ENCODE assay signal across 1 cellular context in genomic region chr19:40616941-40617340, GRCh38.
TF ChIP-seq lines count a peak whose summit lies in the region.

No MANE protein-coding gene starts in this region.

TF ChIP-seq in A549, 52 proteins besides CTCF, POLR2A, EP300 and RAD21 (continued from another document):
- no peak for TF ChIP-seq USF2 (IDR thresholded peaks at IDR 0.05)
- TF ChIP-seq JUNB (IDR thresholded peaks at IDR 0.05): no peak
- no peak for TF ChIP-seq HOXB13 (CRISPR knock-in tag; IDR thresholded peaks at IDR 0.05; ENCODE audit: low read depth)
- TF ChIP-seq MAFK (IDR thresholded peaks at IDR 0.05; ENCODE audit: partially characterized antibody): no peak
- no peak for TF ChIP-seq RARB (CRISPR knock-in tag; IDR thresholded peaks at IDR 0.05)
- TF ChIP-seq RCOR1 (IDR thresholded peaks at IDR 0.05; ENCODE audit: low read depth, low read length): no peak
- no peak for TF ChIP-seq SMC3 (IDR thresholded peaks at IDR 0.05)
- TF ChIP-seq, protein P1, sequence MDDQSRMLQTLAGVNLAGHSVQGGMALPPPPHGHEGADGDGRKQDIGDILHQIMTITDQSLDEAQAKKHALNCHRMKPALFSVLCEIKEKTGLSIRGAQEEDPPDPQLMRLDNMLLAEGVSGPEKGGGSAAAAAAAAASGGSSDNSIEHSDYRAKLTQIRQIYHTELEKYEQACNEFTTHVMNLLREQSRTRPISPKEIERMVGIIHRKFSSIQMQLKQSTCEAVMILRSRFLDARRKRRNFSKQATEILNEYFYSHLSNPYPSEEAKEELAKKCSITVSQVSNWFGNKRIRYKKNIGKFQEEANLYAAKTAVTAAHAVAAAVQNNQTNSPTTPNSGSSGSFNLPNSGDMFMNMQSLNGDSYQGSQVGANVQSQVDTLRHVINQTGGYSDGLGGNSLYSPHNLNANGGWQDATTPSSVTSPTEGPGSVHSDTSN (IDR thresholded peaks at IDR 0.05): no peak
- no peak for TF ChIP-seq CBX2 (IDR thresholded peaks at IDR 0.05; ENCODE audit: borderline replicate concordance, low read depth)
- TF ChIP-seq ZFP36 (IDR thresholded peaks at IDR 0.05; ENCODE audit: borderline replicate concordance, partially characterized antibody): no peak
